In the genomic region with DNA sequence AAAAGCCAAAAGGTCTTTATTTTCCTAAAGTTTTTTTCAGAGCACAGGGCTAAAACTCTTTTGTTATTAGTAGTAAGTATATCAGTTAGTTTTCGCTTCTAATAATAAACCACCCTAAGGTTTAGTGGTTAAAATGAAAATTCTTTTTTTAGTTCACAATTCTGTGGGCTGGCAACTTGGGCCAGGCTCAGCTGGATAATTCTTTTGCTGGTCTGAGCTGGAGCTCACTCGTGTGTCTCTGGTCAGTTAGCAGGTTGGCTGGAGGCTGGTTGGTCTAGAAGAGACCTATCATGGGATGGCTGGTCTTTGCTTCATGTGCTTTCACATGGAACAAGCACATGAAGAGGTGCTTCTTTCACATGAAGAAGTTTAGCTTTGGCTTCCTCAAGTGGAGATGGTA, we compare ENCODE assay signal across 3 cellular contexts.
"Had no signal": no experiment of that assay in that cellular context is flagged by ENCODE, and none has a peak within 500 bp of the region (broad histone marks: within the 10 kb centered on the region; RNA-seq: fewer than 3 reads in every experiment).

No MANE protein-coding gene starts in this region.

- ATAC-seq: GM12878 had no signal

- H3K4me3 ChIP-seq: GM12878 had no signal

- DNase-seq: GDM1, GF-D8 had no signal
